Comparison of ENCODE assay signal across 8 cellular contexts in genomic region chr16:29926675-29927522, GRCh38. TPM values are rescaled to one million over a fixed set of nuclear protein-coding genes. Genes with fewer than 3 reads are reported as not detected.
DNase-seq lines count a peak whose midpoint lies in the region; ATAC-seq and TF ChIP-seq lines count a peak whose summit lies in the region.

No MANE protein-coding gene starts in this region.

- peak overlapping the region; percentile 100 for H4K8ac ChIP-seq in trophoblast cell (ENCODE audit: low read depth, low read length)

- DNase-seq in activated CD8-positive, alpha-beta T cell treated with anti-CD3 and anti-CD28 coated beads, Interleukin-2, amount 10 ng/mL, durations not matched to agents 7 days and 5 days, result no peak
- DNase-seq in heart left ventricle (peak in 1 of 5 donors; percentile 34), trophoblast cell (no peak), NCI-H1048 (lab: John Stamatoyannopoulos, UW) (no peak), posterior vena cava (ENCODE audit: low spot score) (no peak)

- H3K9me3 ChIP-seq in ES-I3 (ENCODE audit: control insufficient read depth, insufficient read depth, low read length) (no peaks in the 10 kb centered on the region), HUES48 (ENCODE audit: control insufficient read depth, insufficient read depth, low read length) (no peaks in the 10 kb centered on the region), heart left ventricle (no peaks in the 10 kb centered on the region), trophoblast cell (ENCODE audit: insufficient read depth, low read depth, low read length) (no peaks in the 10 kb centered on the region)

- peaks cover 3% of the 10 kb centered on the region for H3K27me3 Mint-ChIP-seq in activated CD8-positive, alpha-beta T cell treated with anti-CD3 and anti-CD28 coated beads, Interleukin-2, amount 10 ng/mL, durations not matched to agents 7 days and 5 days (ENCODE audit: low read depth)

- H3K18ac ChIP-seq in trophoblast cell (ENCODE audit: low read length), result peak overlapping the region; percentile 99

- peaks cover 14% of the 10 kb centered on the region for H3K79me2 ChIP-seq in trophoblast cell (ENCODE audit: control insufficient read depth, insufficient read depth, low read length, poor library complexity)

- peak overlapping the region; percentile 92 for H4K91ac ChIP-seq in trophoblast cell (ENCODE audit: low read depth, low read length)

- H3K36me3 ChIP-seq in ES-I3 (ENCODE audit: insufficient read depth, low read length) (no peaks in the 10 kb centered on the region), HUES48 (ENCODE audit: control insufficient read depth, insufficient read depth, low read length) (peaks cover 12% of the 10 kb centered on the region), heart left ventricle (peaks cover 0 to 17% (median 12%) of the 10 kb centered on the region in 9 donors), trophoblast cell (ENCODE audit: control insufficient read depth in 1 of 2, insufficient read depth in 2 of 2, low read length in 2 of 2) (peaks cover 8 to 9% of the 10 kb centered on the region in 2 experiments)

- ATAC-seq in activated CD8-positive, alpha-beta T cell treated with anti-CD3 and anti-CD28 coated beads, Interleukin-2, amount 10 ng/mL, durations not matched to agents 7 days and 5 days, result no peak
- peak; percentile 17 to 60 (median 50) for ATAC-seq in heart left ventricle
- no peak for ATAC-seq in HG02870 (IDR thresholded peaks at IDR 0.05; ENCODE audit: unreplicated experiment)

- H3K36me3 Mint-ChIP-seq in activated CD8-positive, alpha-beta T cell treated with anti-CD3 and anti-CD28 coated beads, Interleukin-2, amount 10 ng/mL, durations not matched to agents 7 days and 5 days (ENCODE audit: low read depth), result peaks cover 11% of the 10 kb centered on the region

- H3K27ac ChIP-seq in HUES48 (ENCODE audit: low read depth, low read length) (peak overlapping the region; percentile 94), heart left ventricle (peak overlapping the region; percentile 72 to 96 (median 88)), trophoblast cell (ENCODE audit: low read depth, low read length) (peak overlapping the region; percentile 62)

- H3K23ac ChIP-seq in trophoblast cell (ENCODE audit: low read length), result no peak overlapping the region

- TF ChIP-seq CTCF in heart left ventricle (IDR thresholded peaks at IDR 0.05), result no peak

- peak overlapping the region; percentile 90 for H3K4me2 ChIP-seq in trophoblast cell (ENCODE audit: low read length)

- H3K4ac ChIP-seq in trophoblast cell (ENCODE audit: low read depth, low read length), result peak overlapping the region; percentile 92

- peak overlapping the region; percentile 99 for H4K12ac ChIP-seq in trophoblast cell (ENCODE audit: low read depth, low read length)

- POLR2A ChIA-PET in activated CD8-positive, alpha-beta T cell treated with anti-CD3 and anti-CD28 coated beads, Interleukin-2, amount 10 ng/mL, durations not matched to agents 7 days and 5 days (lab: Charles Lee), result interaction anchor here (0.8 to 2.6 kb wide), 10 partner anchors 10 to 110 kb away, joined by 3 to 15 read pairs (median 4); partner anchors contain the start of genes HIRIP3, INO80E, MVP and TAOK2

- peak overlapping the region; percentile 91 for H2BK5ac ChIP-seq in trophoblast cell (ENCODE audit: low read depth, low read length, poor library complexity)

- peak overlapping the region; percentile 93 for H2BK120ac ChIP-seq in trophoblast cell (ENCODE audit: insufficient read depth, low read length, poor library complexity)

- H3K9ac ChIP-seq in ES-I3 (ENCODE audit: low read depth, low read length) (peak overlapping the region; percentile 74), HUES48 (ENCODE audit: low read depth, low read length) (peak overlapping the region; percentile 93), trophoblast cell (ENCODE audit: low read length) (peak overlapping the region; percentile 93)

- CTCF ChIA-PET in activated CD8-positive, alpha-beta T cell treated with anti-CD3 and anti-CD28 coated beads, Interleukin-2, amount 10 ng/mL, durations not matched to agents 7 days and 5 days (lab: Charles Lee), result interaction anchor here (0.9 to 2.9 kb wide), 8 partner anchors 25 to 236 kb away, joined by 3 to 16 read pairs (median 4); partner anchors contain the start of genes PAGR1 and TMEM219

- H3K79me1 ChIP-seq in trophoblast cell (ENCODE audit: low read length), result peaks cover 11% of the 10 kb centered on the region

- WGBS in heart left ventricle, 4 donors, result 31 to 33% (median 32%) methylated on average over 23 of the region's 23 CpGs
- no CpG with 5 or more reads among the region's 23 CpGs for WGBS in trophoblast cell (ENCODE audit: extremely low coverage, insufficient coverage, insufficient read length)

- H3K9me3 Mint-ChIP-seq in activated CD8-positive, alpha-beta T cell treated with anti-CD3 and anti-CD28 coated beads, Interleukin-2, amount 10 ng/mL, durations not matched to agents 7 days and 5 days (ENCODE audit: insufficient read depth), result no peaks in the 10 kb centered on the region

- TF ChIP-seq POLR2A in heart left ventricle (IDR thresholded peaks at IDR 0.05), result no peak

- H3K27me3 ChIP-seq in HUES48 (ENCODE audit: control insufficient read depth, insufficient read depth, low read length) (no peaks in the 10 kb centered on the region), heart left ventricle (no peaks in the 10 kb centered on the region), trophoblast cell (ENCODE audit: insufficient read depth, low read length) (no peaks in the 10 kb centered on the region)

- intact Hi-C loops in heart left ventricle (cut with DNase I), result loop anchor here in 8 of 10 donors (1.0 to 10.0 kb wide), 10 partner anchors 27 to 80 kb away; partner anchors contain the start of genes INO80E (in 3 of the 8), TMEM219 (in 3 of the 8), HIRIP3 (in 2 of the 8) and TAOK2 (in 2 of the 8)
- intact Hi-C loops in posterior vena cava (cut with DNase I), result loop anchor here in 1 of 2 donors (5.0 kb wide), 1 partner anchor 35 kb away; the partner anchor contains the start of gene TMEM219

- peaks cover 29% of the 10 kb centered on the region for H3K4me1 Mint-ChIP-seq in activated CD8-positive, alpha-beta T cell treated with anti-CD3 and anti-CD28 coated beads, Interleukin-2, amount 10 ng/mL, durations not matched to agents 7 days and 5 days (ENCODE audit: low read depth)

- peak overlapping the region; percentile 84 for H3K4me3 ChIP-seq in HUES48 (ENCODE audit: low read depth, low read length)
- peak overlapping the region; percentile 72 to 100 (median 92) for H3K4me3 ChIP-seq in heart left ventricle
- H3K4me3 ChIP-seq in trophoblast cell (ENCODE audit: low read depth, low read length), result peak overlapping the region; percentile 74

- peak overlapping the region; percentile 99 for H2AFZ ChIP-seq in trophoblast cell (ENCODE audit: insufficient read depth, low read length, poor library complexity)

- H3K4me3 Mint-ChIP-seq in activated CD8-positive, alpha-beta T cell treated with anti-CD3 and anti-CD28 coated beads, Interleukin-2, amount 10 ng/mL, durations not matched to agents 7 days and 5 days, result peak overlapping the region; percentile 85

- peak overlapping the region; percentile 95 for H2AK5ac ChIP-seq in trophoblast cell (ENCODE audit: low read length)

- H2BK12ac ChIP-seq in trophoblast cell (ENCODE audit: low read length), result peak overlapping the region; percentile 39

- peak overlapping the region; percentile 100 for H3K14ac ChIP-seq in trophoblast cell (ENCODE audit: low read length)

- peaks cover 5% of the 10 kb centered on the region; the same call in 1 of the 2 replicates for H3K4me1 ChIP-seq in ES-I3 (ENCODE audit: insufficient read depth, low read length)
- peaks cover 15% of the 10 kb centered on the region for H3K4me1 ChIP-seq in HUES48 (ENCODE audit: control insufficient read depth, insufficient read depth, low read length)
- H3K4me1 ChIP-seq in heart left ventricle, result peaks cover 4 to 27% (median 18%) of the 10 kb centered on the region in 12 donors
- H3K4me1 ChIP-seq in trophoblast cell (ENCODE audit: control insufficient read depth in 1 of 2, insufficient read depth in 2 of 2, low read length in 2 of 2), result peaks cover 11 to 14% of the 10 kb centered on the region in 2 experiments

- H3K27ac Mint-ChIP-seq in activated CD8-positive, alpha-beta T cell treated with anti-CD3 and anti-CD28 coated beads, Interleukin-2, amount 10 ng/mL, durations not matched to agents 7 days and 5 days, result peak overlapping the region; percentile 93

RNA-seq across cellular contexts. Expression of gene KCTD13, which starts 0.9 kb away (rescaled TPM):
- 10 to 100 TPM; 33.8 to 35.5 TPM for total RNA-seq in activated CD8-positive, alpha-beta T cell treated with anti-CD3 and anti-CD28 coated beads, Interleukin-2, amount 10 ng/mL, durations not matched to agents 7 days and 5 days
- 1 to 10 TPM; 3.6 to 9.1 (median 7.2) TPM for total RNA-seq in heart left ventricle
- polyA plus RNA-seq in heart left ventricle, result 1 to 10 TPM; 3.6 to 5.0 TPM
- polyA plus RNA-seq in trophoblast cell (2013), result 31.1 and 33.4 TPM in 2 replicates
- total RNA-seq in posterior vena cava, result 10 to 100 TPM; 13.1 to 16.1 TPM

RNA-seq across cellular contexts. Expression of gene ASPHD1, which starts 26.6 kb away (rescaled TPM):
- under 1 TPM in 1 of 2 experiments, not detected in 1; 0.24 TPM for total RNA-seq in activated CD8-positive, alpha-beta T cell treated with anti-CD3 and anti-CD28 coated beads, Interleukin-2, amount 10 ng/mL, durations not matched to agents 7 days and 5 days
- total RNA-seq in heart left ventricle (1 to 10 TPM in 2 of 9 donors, under 1 TPM in 4, not detected in 3; 0.20 to 5.3 (median 0.65) TPM), posterior vena cava (under 1 TPM; 0.33 to 0.51 TPM)
- polyA plus RNA-seq in heart left ventricle, result under 1 TPM in 1 of 2 donors, not detected in 1; 0.54 TPM
- 0.85 and 0.86 TPM in 2 replicates for polyA plus RNA-seq in trophoblast cell (2013)

RNA-seq across cellular contexts. Expression of gene SEZ6L2, which starts 27.5 kb away (rescaled TPM):
- not detected for total RNA-seq in activated CD8-positive, alpha-beta T cell treated with anti-CD3 and anti-CD28 coated beads, Interleukin-2, amount 10 ng/mL, durations not matched to agents 7 days and 5 days
- 1 to 10 TPM in 5 of 9 donors, under 1 TPM in 3, not detected in 1; 0.16 to 8.9 (median 1.4) TPM for total RNA-seq in heart left ventricle
- under 1 TPM; 0.15 to 0.51 TPM for polyA plus RNA-seq in heart left ventricle
- 21.3 and 21.4 TPM in 2 replicates for polyA plus RNA-seq in trophoblast cell (2013)
- 1 to 10 TPM in 1 of 2 donors, under 1 TPM in 1; 0.86 to 1.2 TPM for total RNA-seq in posterior vena cava

RNA-seq across cellular contexts. Expression of gene TMEM219, which starts 35.0 kb away (rescaled TPM):
- total RNA-seq in activated CD8-positive, alpha-beta T cell treated with anti-CD3 and anti-CD28 coated beads, Interleukin-2, amount 10 ng/mL, durations not matched to agents 7 days and 5 days, result 10 to 100 TPM; 57.8 to 61.0 TPM
- total RNA-seq in heart left ventricle, result 100 to 1,000 TPM in 2 of 9 donors, 10 to 100 TPM in 7; 58.9 to 121 (median 69.8) TPM
- polyA plus RNA-seq in heart left ventricle, result 10 to 100 TPM; 66.6 to 72.3 TPM
- polyA plus RNA-seq in trophoblast cell (2013), result 69.5 and 73.2 TPM in 2 replicates
- total RNA-seq in posterior vena cava, result 10 to 100 TPM; 58.4 to 80.9 TPM

RNA-seq across cellular contexts. Expression of gene TAOK2, which starts 46.8 kb away (rescaled TPM):
- total RNA-seq in activated CD8-positive, alpha-beta T cell treated with anti-CD3 and anti-CD28 coated beads, Interleukin-2, amount 10 ng/mL, durations not matched to agents 7 days and 5 days, result 10 to 100 TPM; 48.9 to 49.8 TPM
- total RNA-seq in heart left ventricle (10 to 100 TPM; 29.5 to 47.9 (median 35.1) TPM), posterior vena cava (10 to 100 TPM; 35.0 to 35.7 TPM)
- polyA plus RNA-seq in heart left ventricle, result 10 to 100 TPM; 36.3 to 37.8 TPM
- 29.9 and 31.4 TPM in 2 replicates for polyA plus RNA-seq in trophoblast cell (2013)

Comparison
In these comparisons a context has a peak if more than half of its experiments do, and no peak if none do; other contexts are left out.
1. ATAC-seq: peak in heart left ventricle (4 of 4); none in activated CD8-positive, alpha-beta T cell treated with anti-CD3 and anti-CD28 coated beads, Interleukin-2, amount 10 ng/mL, durations not matched to agents 7 days and 5 days (single experiment) and HG02870 (single experiment).
2. Peak in every context shown above with its lines, with median percentiles within 50 percentile points of each other: H3K9ac ChIP-seq, H3K27ac ChIP-seq and H3K4me3 ChIP-seq.